15 cellular contexts compared by ENCODE assay signal in genomic region chr13:21526707-21527454, GRCh38.
"Had no signal": no experiment of that assay in that cellular context is flagged by ENCODE, and none has a peak within 500 bp of the region (broad histone marks: within the 10 kb centered on the region; RNA-seq: fewer than 3 reads in every experiment).

No MANE protein-coding gene starts in this region.

- H3K4me3 ChIP-seq: colonic mucosa, left lung, neural progenitor cell, prostate gland, right atrium auricular region had no signal

- H3K27ac ChIP-seq: colonic mucosa, left lung, neural progenitor cell, prostate gland, right atrium auricular region had no signal

- H3K9me3 Mint-ChIP-seq: activated CD4-positive, alpha-beta T cell treated with anti-CD3 and anti-CD28 coated beads, Interleukin-2, amount 10 ng/mL, durations not matched to agents 24 days and 14 days; activated CD8-positive, alpha-beta T cell treated with anti-CD3 and anti-CD28 coated beads for 36 hours; activated T-helper 17 cell treated with anti-CD3 and anti-CD28 coated beads, Interleukin-2, amount 50 U/mL, for 72 hours; central memory CD8-positive, alpha-beta T cell; neural progenitor cell; stimulated activated naive CD8-positive, alpha-beta T cell treated with anti-CD3 and anti-CD28 coated beads, Interleukin-15, Interleukin-2, amounts not matched to agents 100 ng/mL and 50 ng/mL, for 24 hours had no signal

- H3K36me3 ChIP-seq: colonic mucosa, neural progenitor cell, prostate gland had no signal

- H2AFZ ChIP-seq: neural progenitor cell had no signal

- H3K4me1 ChIP-seq: colonic mucosa, left lung, neural progenitor cell, prostate gland, right atrium auricular region had no signal

- H3K4me2 ChIP-seq: neural progenitor cell had no signal

- H3K9me3 ChIP-seq: colonic mucosa, left lung, prostate gland, right atrium auricular region had no signal

- DNase-seq: activated CD4-positive, alpha-beta T cell treated with anti-CD3 and anti-CD28 coated beads, Interleukin-2, amount 10 ng/mL, durations not matched to agents 24 days and 14 days; activated CD8-positive, alpha-beta T cell treated with anti-CD3 and anti-CD28 coated beads for 36 hours; activated naive CD4-positive, alpha-beta T cell treated with Interleukin-2 at 50 U/mL for 16 hours; activated T-cell treated with anti-CD3 and anti-CD28 coated beads, Interleukin-2, amount 50 U/mL, for 1 hour; aorta; colonic mucosa; kidney; left lung; trophoblast cell had no signal

- H3K27me3 Mint-ChIP-seq: activated CD4-positive, alpha-beta T cell treated with anti-CD3 and anti-CD28 coated beads, Interleukin-2, amount 10 ng/mL, durations not matched to agents 24 days and 14 days; activated CD8-positive, alpha-beta T cell treated with anti-CD3 and anti-CD28 coated beads for 36 hours; activated T-helper 17 cell treated with anti-CD3 and anti-CD28 coated beads, Interleukin-2, amount 50 U/mL, for 72 hours; central memory CD8-positive, alpha-beta T cell; stimulated activated naive CD8-positive, alpha-beta T cell treated with anti-CD3 and anti-CD28 coated beads, Interleukin-15, Interleukin-2, amounts not matched to agents 100 ng/mL and 50 ng/mL, for 24 hours had no signal

- H3K27ac Mint-ChIP-seq: activated CD4-positive, alpha-beta T cell treated with anti-CD3 and anti-CD28 coated beads, Interleukin-2, amount 10 ng/mL, durations not matched to agents 24 days and 14 days; activated CD8-positive, alpha-beta T cell treated with anti-CD3 and anti-CD28 coated beads for 36 hours; activated T-helper 17 cell treated with anti-CD3 and anti-CD28 coated beads, Interleukin-2, amount 50 U/mL, for 72 hours; neural progenitor cell; stimulated activated naive CD8-positive, alpha-beta T cell treated with anti-CD3 and anti-CD28 coated beads, Interleukin-15, Interleukin-2, amounts not matched to agents 100 ng/mL and 50 ng/mL, for 24 hours had no signal

- H3K4me3 Mint-ChIP-seq: activated CD4-positive, alpha-beta T cell treated with anti-CD3 and anti-CD28 coated beads, Interleukin-2, amount 10 ng/mL, durations not matched to agents 24 days and 14 days; activated CD8-positive, alpha-beta T cell treated with anti-CD3 and anti-CD28 coated beads for 36 hours; activated T-helper 17 cell treated with anti-CD3 and anti-CD28 coated beads, Interleukin-2, amount 50 U/mL, for 72 hours; central memory CD8-positive, alpha-beta T cell; neural progenitor cell; stimulated activated naive CD8-positive, alpha-beta T cell treated with anti-CD3 and anti-CD28 coated beads, Interleukin-15, Interleukin-2, amounts not matched to agents 100 ng/mL and 50 ng/mL, for 24 hours had no signal

- ATAC-seq: activated CD8-positive, alpha-beta T cell treated with anti-CD3 and anti-CD28 coated beads for 36 hours; activated T-helper 17 cell treated with anti-CD3 and anti-CD28 coated beads, Interleukin-2, amount 50 U/mL, for 72 hours; left lung had no signal

- H3K27me3 ChIP-seq: colonic mucosa, left lung, neural progenitor cell, right atrium auricular region had no signal

- H3K9ac ChIP-seq: neural progenitor cell had no signal

- H3K4me1 Mint-ChIP-seq: activated T-helper 17 cell treated with anti-CD3 and anti-CD28 coated beads, Interleukin-2, amount 50 U/mL, for 72 hours; neural progenitor cell had no signal
